ENCODE assay signal across 22 cellular contexts in the genomic region with DNA sequence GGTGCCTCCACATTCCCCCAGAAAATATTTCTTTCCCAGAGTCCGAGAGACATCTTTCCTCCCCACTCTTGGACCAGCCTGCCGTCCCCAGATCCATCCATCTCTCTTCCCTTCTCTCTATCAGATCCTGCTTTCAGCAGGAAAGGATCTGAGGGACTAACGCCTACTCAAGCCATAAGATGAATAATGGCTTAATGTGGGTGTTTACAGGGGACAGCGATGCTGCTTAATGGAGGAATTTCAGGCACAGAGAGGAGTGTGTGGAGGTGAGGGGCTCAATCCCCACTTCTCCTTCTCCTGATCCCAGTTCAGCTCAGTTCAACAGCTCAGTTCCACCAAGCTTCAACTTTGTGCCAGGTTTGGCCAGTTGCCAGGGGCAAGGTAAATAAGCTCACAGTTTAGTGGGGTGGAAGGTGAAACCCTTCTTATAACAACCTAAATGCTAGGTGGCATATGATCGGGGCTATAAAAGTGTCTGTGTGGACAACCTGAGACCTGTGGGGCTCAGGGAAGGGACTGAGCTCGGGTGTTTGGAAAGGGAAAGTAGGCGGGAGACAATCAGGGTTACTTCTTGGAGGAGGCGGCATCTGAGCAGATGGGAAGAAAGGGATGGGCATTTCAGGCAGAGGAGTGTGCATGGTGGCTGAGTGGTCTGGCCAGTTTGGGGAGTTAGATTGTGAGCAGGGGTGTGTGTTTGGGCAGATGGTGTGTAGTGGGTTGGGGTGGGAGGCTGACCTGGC. TPM values are rescaled to one million over a fixed set of nuclear protein-coding genes. Genes with fewer than 3 reads are reported as not detected.
"Had no signal": no experiment of that assay in that cellular context is flagged by ENCODE, and none has a peak within 500 bp of the region (broad histone marks: within the 10 kb centered on the region; RNA-seq: fewer than 3 reads in every experiment).

No MANE protein-coding gene starts in this region.

- H3K27ac ChIP-seq: brain microvascular endothelial cell, foreskin keratinocyte, neutrophil, pancreas, upper lobe of left lung had no signal

- H3K36me3 Mint-ChIP-seq: activated naive CD8-positive, alpha-beta T cell treated with anti-CD3 and anti-CD28 coated beads, Interleukin-2, amount 10 ng/mL, durations not matched to agents 7 days and 5 days; natural killer cell treated with Interleukin-12 subunit alpha and Interleukin-12 subunit beta and Interleukin-15 and Interleukin-18, amount 100 ng/mL, for 72 hours had no signal

- ATAC-seq: activated CD8-positive, alpha-beta T cell treated with anti-CD3 and anti-CD28 coated beads for 36 hours; natural killer cell treated with Interleukin-12 subunit alpha and Interleukin-12 subunit beta and Interleukin-15 and Interleukin-18, amount 100 ng/mL, for 72 hours had no signal

- H3K9me3 Mint-ChIP-seq: activated CD4-positive, alpha-beta T cell treated with anti-CD3 and anti-CD28 coated beads, Interleukin-2, amount 10 ng/mL, durations not matched to agents 24 days and 14 days; activated CD8-positive, alpha-beta T cell treated with anti-CD3 and anti-CD28 coated beads for 36 hours; activated naive CD8-positive, alpha-beta T cell treated with anti-CD3 and anti-CD28 coated beads, Interleukin-2, amount 10 ng/mL, durations not matched to agents 7 days and 5 days; activated T-cell treated with anti-CD3 and anti-CD28 coated beads, Interleukin-2, amount 50 U/mL, for 24 hours; activated T-helper 2 cell treated with anti-CD3 and anti-CD28 coated beads, Interferon-gamma antibody, Interleukin-2, Interleukin-4, amounts not matched to agents 10 μg/mL and 5 μg/mL and 100 μg/mL, durations not matched to agents 14 hours and 24 hours and 36 hours; natural killer cell treated with Interleukin-12 subunit alpha and Interleukin-12 subunit beta and Interleukin-15 and Interleukin-18, amount 100 ng/mL, for 72 hours; stimulated activated naive CD8-positive, alpha-beta T cell treated with anti-CD3 and anti-CD28 coated beads, Interleukin-15, amount 100 ng/mL, for 72 hours had no signal

- H3K36me3 ChIP-seq: brain microvascular endothelial cell, neutrophil, pancreas, upper lobe of left lung had no signal

- H3K4me3 ChIP-seq: dorsolateral prefrontal cortex, lung, pancreas, smooth muscle cell, upper lobe of left lung had no signal

- H3K4me1 Mint-ChIP-seq: activated CD4-positive, alpha-beta T cell treated with anti-CD3 and anti-CD28 coated beads, Interleukin-2, amount 10 ng/mL, durations not matched to agents 24 days and 14 days; activated naive CD8-positive, alpha-beta T cell treated with anti-CD3 and anti-CD28 coated beads, Interleukin-2, amount 10 ng/mL, durations not matched to agents 7 days and 5 days; stimulated activated naive CD8-positive, alpha-beta T cell treated with anti-CD3 and anti-CD28 coated beads, Interleukin-15, amount 100 ng/mL, for 72 hours had no signal

- H3K4me1 ChIP-seq: pancreas had no signal

- H3K9me3 ChIP-seq: neutrophil, pancreas, upper lobe of left lung had no signal

- H3K4me3 Mint-ChIP-seq: activated CD4-positive, alpha-beta T cell treated with anti-CD3 and anti-CD28 coated beads, Interleukin-2, amount 10 ng/mL, durations not matched to agents 24 days and 14 days; activated CD8-positive, alpha-beta T cell treated with anti-CD3 and anti-CD28 coated beads for 36 hours; activated naive CD8-positive, alpha-beta T cell treated with anti-CD3 and anti-CD28 coated beads, Interleukin-2, amount 10 ng/mL, durations not matched to agents 7 days and 5 days; activated T-cell treated with anti-CD3 and anti-CD28 coated beads, Interleukin-2, amount 50 U/mL, for 24 hours; natural killer cell treated with Interleukin-12 subunit alpha and Interleukin-12 subunit beta and Interleukin-15 and Interleukin-18, amount 100 ng/mL, for 72 hours; stimulated activated naive CD8-positive, alpha-beta T cell treated with anti-CD3 and anti-CD28 coated beads, Interleukin-15, amount 100 ng/mL, for 72 hours had no signal

- H3K27ac Mint-ChIP-seq: activated CD4-positive, alpha-beta T cell treated with anti-CD3 and anti-CD28 coated beads, Interleukin-2, amount 10 ng/mL, durations not matched to agents 24 days and 14 days; activated CD8-positive, alpha-beta T cell treated with anti-CD3 and anti-CD28 coated beads for 36 hours; activated naive CD8-positive, alpha-beta T cell treated with anti-CD3 and anti-CD28 coated beads, Interleukin-2, amount 10 ng/mL, durations not matched to agents 7 days and 5 days; activated T-cell treated with anti-CD3 and anti-CD28 coated beads, Interleukin-2, amount 50 U/mL, for 24 hours; activated T-helper 2 cell treated with anti-CD3 and anti-CD28 coated beads, Interferon-gamma antibody, Interleukin-2, Interleukin-4, amounts not matched to agents 10 μg/mL and 5 μg/mL and 100 μg/mL, durations not matched to agents 14 hours and 24 hours and 36 hours; natural killer cell treated with Interleukin-12 subunit alpha and Interleukin-12 subunit beta and Interleukin-15 and Interleukin-18, amount 100 ng/mL, for 72 hours; stimulated activated naive CD8-positive, alpha-beta T cell treated with anti-CD3 and anti-CD28 coated beads, Interleukin-15, amount 100 ng/mL, for 72 hours had no signal

- DNase-seq: activated CD4-positive, alpha-beta T cell treated with anti-CD3 and anti-CD28 coated beads, Interleukin-2, amount 10 ng/mL, durations not matched to agents 24 days and 14 days; activated CD8-positive, alpha-beta T cell treated with anti-CD3 and anti-CD28 coated beads for 36 hours; activated naive CD4-positive, alpha-beta T cell treated with Interleukin-2 at 50 U/mL for 16 hours; activated naive CD8-positive, alpha-beta T cell treated with anti-CD3 and anti-CD28 coated beads, Interleukin-2, amount 10 ng/mL, durations not matched to agents 7 days and 5 days; activated T-cell treated with anti-CD3 and anti-CD28 coated beads, Interleukin-2, amount 50 U/mL, for 24 hours; brain microvascular endothelial cell; central memory CD4-positive, alpha-beta T cell; hippocampal formation; pancreas; stimulated activated CD4-positive, alpha-beta T cell treated with anti-CD3 and anti-CD28 coated beads, Interleukin-4, amount 100 ng/mL, for 1 hour; stimulated activated naive CD8-positive, alpha-beta T cell treated with anti-CD3 and anti-CD28 coated beads, Interleukin-15, amount 100 ng/mL, for 72 hours; T1000; upper lobe of left lung had no signal

- H3K27me3 ChIP-seq: pancreas had no signal

- H3K4me2 ChIP-seq: smooth muscle cell had no signal

RNA-seq across cellular contexts. Expression of a gene that starts 55.8 kb away (rescaled TPM):
- total RNA-seq: activated CD4-positive, alpha-beta T cell treated with anti-CD3 and anti-CD28 coated beads, Interleukin-2, amount 10 ng/mL, durations not matched to agents 24 days and 14 days; activated CD8-positive, alpha-beta T cell treated with anti-CD3 and anti-CD28 coated beads for 36 hours; activated naive CD8-positive, alpha-beta T cell treated with anti-CD3 and anti-CD28 coated beads, Interleukin-2, amount 10 ng/mL, durations not matched to agents 7 days and 5 days; activated T-helper 2 cell treated with anti-CD3 and anti-CD28 coated beads, Interferon-gamma antibody, Interleukin-2, Interleukin-4, amounts not matched to agents 10 μg/mL and 5 μg/mL and 100 μg/mL, durations not matched to agents 14 hours and 24 hours and 36 hours; epithelial cell of proximal tubule; fibroblast of lung; foreskin keratinocyte; natural killer cell treated with Interleukin-12 subunit alpha and Interleukin-12 subunit beta and Interleukin-15 and Interleukin-18, amount 100 ng/mL, for 72 hours; smooth muscle cell had no signal
- polyA plus RNA-seq: fibroblast of lung, foreskin keratinocyte, smooth muscle cell had no signal
